27 cellular contexts compared by ENCODE assay signal in genomic region chr1:164263540-164263939, GRCh38.
DNase-seq lines count a peak whose midpoint lies in the region; ATAC-seq, FAIRE-seq and TF ChIP-seq lines count a peak whose summit lies in the region.
"Had no signal": no experiment of that assay in that cellular context is flagged by ENCODE, and none has a peak within 500 bp of the region (broad histone marks: within the 10 kb centered on the region; RNA-seq: fewer than 3 reads in every experiment).

No MANE protein-coding gene starts in this region.

- in situ Hi-C loops in GM23248 (cut with MboI): no loop called here

- H4K20me1 ChIP-seq in GM23248 (ENCODE audit: insufficient read depth): no peaks in the 10 kb centered on the region
- H4K20me1 ChIP-seq in PC-3 (ENCODE audit: low read length): no peaks in the 10 kb centered on the region

- H3K36me3 ChIP-seq in GM23248 (ENCODE audit: low read depth) (no peaks in the 10 kb centered on the region), PC-3 (ENCODE audit: low read depth, low read length) (no peaks in the 10 kb centered on the region)
- H3K36me3 ChIP-seq: MG63 had no signal

- POLR2A ChIA-PET in A549 (lab: Yijun Ruan, JAX): no interaction called here
- POLR2A ChIA-PET in PC-3 (lab: Charles Lee; ENCODE audit: unreplicated experiment): no interaction called here

- intact Hi-C loops in PC-3 (cut with micrococcal nuclease): no loop called here

- H3K4me1 ChIP-seq in A549 (no peaks in the 10 kb centered on the region), GM23248 (ENCODE audit: insufficient read depth) (no peaks in the 10 kb centered on the region), PC-3 (ENCODE audit: insufficient read depth, low read length) (no peaks in the 10 kb centered on the region)
- H3K4me1 ChIP-seq: Caco-2 had no signal

- H2AFZ ChIP-seq in GM23248 (no peak overlapping the region), PC-3 (ENCODE audit: low read length) (no peak overlapping the region)

- no TSS peak for BruUV-seq in PC-3 (replicated peaks; lab: Mats Ljungman, UMichigan)

- TF ChIP-seq EP300 in A549 (IDR thresholded peaks at IDR 0.05): no peak

- H3K9me3 ChIP-seq in A549: no peaks in the 10 kb centered on the region
- no peaks in the 10 kb centered on the region for H3K9me3 ChIP-seq in GM23248 (ENCODE audit: low read depth)
- H3K9me3 ChIP-seq in PC-3 (ENCODE audit: low read length): no peaks in the 10 kb centered on the region
- H3K9me3 ChIP-seq: Caco-2, MG63 had no signal

- H3K9ac ChIP-seq in GM23248: no peak overlapping the region
- no peak overlapping the region for H3K9ac ChIP-seq in PC-3 (ENCODE audit: low read length)

- no peak overlapping the region for H3K27ac ChIP-seq in A549
- no peak overlapping the region for H3K27ac ChIP-seq in GM23248
- no peak overlapping the region for H3K27ac ChIP-seq in PC-3 (ENCODE audit: low read length)
- H3K27ac ChIP-seq: SK-N-MC had no signal

- H3F3A ChIP-seq in GM23248 (ENCODE audit: insufficient read depth) (no peaks in the 10 kb centered on the region), PC-3 (ENCODE audit: low read length, unreplicated experiment) (no peaks in the 10 kb centered on the region)

- TF ChIP-seq CTCF in A549 (IDR thresholded peaks at IDR 0.05) (no peak), PC-3 (conservative IDR thresholded peaks at IDR 0.05; ENCODE audit: low read depth, low read length) (no peak), fibroblast of the aortic adventitia (IDR thresholded peaks at IDR 0.05; ENCODE audit: insufficient read depth, low read length) (no peak)

- no peak for ATAC-seq in A549
- no peak for ATAC-seq in PC-3
- ATAC-seq: K562 had no signal

- CTCF ChIA-PET in A549 (lab: Yijun Ruan, JAX): interaction anchor here (0.6 kb wide), 1 partner anchor 95 kb away, joined by 3 read pairs; no protein-coding TSS in a partner anchor
- CTCF ChIA-PET in PC-3 (lab: Charles Lee): no interaction called here

- TF ChIP-seq POLR2A in A549 (IDR thresholded peaks at IDR 0.05; ENCODE audit: low read length): no peak

- FAIRE-seq in A549 (lab: Jason Lieb, UNC): no peak
- FAIRE-seq: A204.1, HTR-8/SVneo, K562, RCC 7860 had no signal

- no peak for TF ChIP-seq RAD21 in A549 (conservative IDR thresholded peaks at IDR 0.05 in 1 of 2, IDR thresholded peaks at IDR 0.05 in 1 of 2)

- H3K4me3 ChIP-seq in A549 (no peak overlapping the region), GM23248 (no peak overlapping the region), PC-3 (ENCODE audit: low read length) (no peak overlapping the region), fibroblast of the aortic adventitia (ENCODE audit: low read depth, low read length) (no peak overlapping the region)
- H3K4me3 ChIP-seq: K562, MG63, SK-N-MC had no signal

- DNase-seq in A549 (ENCODE audit: low read depth in 1 of 2, low spot score in 1 of 2) (no peak), GM23248 (peak; percentile 9), PC-3 (peak; percentile 16), fibroblast of the aortic adventitia (ENCODE audit: low read depth) (peak; percentile 6), SW 1271 (lab: John Stamatoyannopoulos, UW) (no peak), globus pallidus (ENCODE audit: low spot score) (no peak)
- DNase-seq in activated CD4-positive, alpha-beta T cell treated with anti-CD3 and anti-CD28 coated beads, Interleukin-2, amount 50 U/mL, for 4 hours: no peak
- DNase-seq: C1 segment of cervical spinal cord, Caco-2, DMS 273 treated with DMSO at 0.1 percent for 48 hours, DMS79 treated with DMSO at 0.1 percent for 48 hours, H9, Kasumi-1, MG63, NCI-H1105 treated with DMSO at 0.1 percent for 48 hours, NCI-H146, NCI-H1930, NCI-H2107, NCI-H446, NCI-H524 treated with DMSO at 0.1 percent for 48 hours, NCI-H774, SIG-M5 had no signal

- H3K27me3 ChIP-seq in GM23248 (replicated peaks; ENCODE audit: insufficient read depth) (no peaks in the 10 kb centered on the region), PC-3 (ENCODE audit: low read length) (no peaks in the 10 kb centered on the region)
- H3K27me3 ChIP-seq: MG63 had no signal

- H3K4me2 ChIP-seq in A549 (no peak overlapping the region), GM23248 (ENCODE audit: unreplicated experiment) (no peak overlapping the region), PC-3 (ENCODE audit: low read length) (no peak overlapping the region)

- 39% methylated on average over 3 of the region's 3 CpGs for WGBS in A549 (ENCODE audit: missing lambda C conversion rate)
- WGBS in GM23248 (ENCODE audit: low coverage in 1 of 2, low lambda C conversion rate in 2 of 2, missing lambda C conversion rate in 2 of 2), 2 experiments: 51 to 61% methylated on average over 3 of the region's 3 CpGs

- no peaks in the 10 kb centered on the region for H3K9me2 ChIP-seq in GM23248 (ENCODE audit: insufficient read depth)
- H3K9me2 ChIP-seq in PC-3 (replicated peaks; ENCODE audit: low read length): no peaks in the 10 kb centered on the region

- H3K79me2 ChIP-seq in GM23248 (ENCODE audit: insufficient read depth): no peaks in the 10 kb centered on the region
- H3K79me2 ChIP-seq in PC-3 (ENCODE audit: low read length): no peaks in the 10 kb centered on the region

TF ChIP-seq in A549, 52 proteins besides CTCF, POLR2A, EP300 and RAD21:
- TF ChIP-seq FOSL2 (IDR thresholded peaks at IDR 0.05) (no peak), FOSL2 (CRISPR knock-in tag; IDR thresholded peaks at IDR 0.05) (0 out of 2 replicates have a peak, but pooled peaks have one; percentile 22), KDM5A (IDR thresholded peaks at IDR 0.05) (no peak)

Comparison
In these comparisons a context has a peak if more than half of its experiments do, and no peak if none do; other contexts are left out.
1. DNase-seq: peak in GM23248 (single experiment), PC-3 (single experiment) and fibroblast of the aortic adventitia (single experiment); none in A549 (0 of 2), SW 1271 (0 of 2), globus pallidus (single experiment) and activated CD4-positive, alpha-beta T cell treated with anti-CD3 and anti-CD28 coated beads, Interleukin-2, amount 50 U/mL, for 4 hours (0 of 2).